In genomic region chr17:2392252-2393183, GRCh38 we compare ENCODE assay signal across 8 cellular contexts. TPM values are rescaled to one million over a fixed set of nuclear protein-coding genes. Genes with fewer than 3 reads are reported as not detected.
DNase-seq lines count a peak whose midpoint lies in the region; ATAC-seq and TF ChIP-seq lines count a peak whose summit lies in the region.

No MANE protein-coding gene starts in this region.

- peak overlapping the region; percentile 62 for H3K4me3 ChIP-seq in AG04449 (ENCODE audit: low read depth, low read length)
- peak overlapping the region; percentile 57 to 60 for H3K4me3 ChIP-seq in cardiac fibroblast (replicated peaks in 1 of 2; ENCODE audit: low read depth in 2 of 2, low read length in 2 of 2)

- peak overlapping the region; percentile 98 for H3K27ac Mint-ChIP-seq in activated B cell treated with CpG ODN at 0.5 μM for 24 hours

- CTCF ChIA-PET in AG04449 (lab: Yijun Ruan, JAX): interaction anchor here (1.1 to 5.2 kb wide), 7 partner anchors 9 to 38 kb away, joined by 3 to 91 read pairs (median 9); partner anchors contain the start of gene MNT
- CTCF ChIA-PET in activated B cell treated with CpG ODN at 0.5 μM for 24 hours (lab: Charles Lee): interaction anchor here (1.6 to 2.9 kb wide), 3 partner anchors 9 to 23 kb away, joined by 6 to 36 read pairs (median 23); no protein-coding TSS in a partner anchor

- intact Hi-C loops in activated B cell treated with CpG ODN at 0.5 μM for 24 hours (cut with micrococcal nuclease): loop anchor here (1.0 to 2.0 kb wide), 4 partner anchors 9 to 318 kb away; partner anchors contain the start of genes CLUH, MNT, SGSM2 and TSR1

- DNase-seq in AG04449 (ENCODE audit: low read depth, low spot score) (no peak), NCI-H345 (lab: John Stamatoyannopoulos, UW) (peak; percentile 91), activated B cell treated with CpG ODN at 0.5 μM for 24 hours (peak; percentile 99), cardiac fibroblast (ENCODE audit: low read depth in 2 of 2) (peak; percentile 93 to 98), iris pigment epithelial cell (ENCODE audit: low read depth) (peak; percentile 97), smooth muscle cell of the brain vasculature (ENCODE audit: low read depth, low spot score) (peak; percentile 85)

- H3K4me1 Mint-ChIP-seq in activated B cell treated with CpG ODN at 0.5 μM for 24 hours: peaks cover 50% of the 10 kb centered on the region

- H3K4me3 Mint-ChIP-seq in activated B cell treated with CpG ODN at 0.5 μM for 24 hours: peak overlapping the region; percentile 98

- no peaks in the 10 kb centered on the region for H3K27me3 Mint-ChIP-seq in activated B cell treated with CpG ODN at 0.5 μM for 24 hours

- peak; percentile 26 for ATAC-seq in GM18870 (IDR thresholded peaks at IDR 0.05; ENCODE audit: unreplicated experiment)
- ATAC-seq in HG03103 (IDR thresholded peaks at IDR 0.05; ENCODE audit: low read depth, unreplicated experiment): peak; percentile 47
- peak; percentile 69 for ATAC-seq in activated B cell treated with CpG ODN at 0.5 μM for 24 hours (ENCODE audit: low read depth)

- POLR2A ChIA-PET in AG04449 (lab: Yijun Ruan, JAX) (interaction anchor here (0.6 to 2.6 kb wide), 8 partner anchors 9 to 675 kb away, joined by 3 to 17 read pairs (median 8); no protein-coding TSS in a partner anchor), activated B cell treated with CpG ODN at 0.5 μM for 24 hours (lab: Charles Lee) (interaction anchor here (0.5 to 4.4 kb wide), 18 partner anchors 9 to 1368 kb away, joined by 3 to 103 read pairs (median 4); partner anchors contain the start of genes MNT, PAFAH1B1, SMG6 and SRR)

- H3K36me3 Mint-ChIP-seq in activated B cell treated with CpG ODN at 0.5 μM for 24 hours (ENCODE audit: low read depth): peaks cover 14% of the 10 kb centered on the region

- no peaks in the 10 kb centered on the region for H3K9me3 Mint-ChIP-seq in activated B cell treated with CpG ODN at 0.5 μM for 24 hours

- no peak for TF ChIP-seq CTCF in AG04449 (IDR thresholded peaks at IDR 0.05; ENCODE audit: insufficient read depth, low read length, missing control alignments)
- no peak for TF ChIP-seq CTCF in activated B cell treated with CpG ODN at 0.5 μM for 24 hours (IDR thresholded peaks at IDR 0.05)
- TF ChIP-seq CTCF in cardiac fibroblast (IDR thresholded peaks at IDR 0.05; ENCODE audit: low read depth, low read length): no peak

RNA-seq across cellular contexts. Expression of gene MNT, which starts 8.3 kb away (rescaled TPM):
- 24.3 and 31.3 TPM in 2 replicates for total RNA-seq in activated B cell treated with CpG ODN at 0.5 μM for 24 hours

RNA-seq across cellular contexts. Expression of gene SGSM2, which starts 55.2 kb away (rescaled TPM):
- 50.1 and 60.5 TPM in 2 replicates for total RNA-seq in activated B cell treated with CpG ODN at 0.5 μM for 24 hours

RNA-seq across cellular contexts. Expression of gene TSR1, which starts 56.3 kb away (rescaled TPM):
- 46.4 and 48.5 TPM in 2 replicates for total RNA-seq in activated B cell treated with CpG ODN at 0.5 μM for 24 hours
